9 cellular contexts compared by ENCODE assay signal in genomic region chr22:17866621-17867020, GRCh38.
"Had no signal": no experiment of that assay in that cellular context is flagged by ENCODE, and none has a peak within 500 bp of the region (broad histone marks: within the 10 kb centered on the region; RNA-seq: fewer than 3 reads in every experiment).

No MANE protein-coding gene starts in this region.

- H3K27ac ChIP-seq: brain microvascular endothelial cell, foreskin keratinocyte, parathyroid adenoma had no signal

- DNase-seq: activated CD4-positive, alpha-beta T cell treated with anti-CD3 and anti-CD28 coated beads, Interleukin-2, amount 50 U/mL, for 4 hours; activated CD4-positive, CD25-positive, alpha-beta regulatory T cell treated with anti-CD3 and anti-CD28 coated beads, Interleukin-2, amount 50 U/mL, for 72 hours; activated naive CD4-positive, alpha-beta T cell treated with anti-CD3 and anti-CD28 coated beads, Interleukin-2, amount 50 U/mL, for 16 hours; activated T-cell treated with anti-CD3 and anti-CD28 coated beads, Interleukin-2, amount 50 U/mL, for 1 hour; brain microvascular endothelial cell; foreskin keratinocyte; mesendoderm had no signal

- H3K79me2 ChIP-seq: parathyroid adenoma had no signal

- H3K4me3 ChIP-seq: smooth muscle cell had no signal

- H2AFZ ChIP-seq: parathyroid adenoma had no signal

- ATAC-seq: foreskin keratinocyte had no signal

- H3K4me2 ChIP-seq: smooth muscle cell had no signal

- H3K4me1 ChIP-seq: foreskin keratinocyte, parathyroid adenoma had no signal

- H3K27me3 ChIP-seq: brain microvascular endothelial cell, foreskin keratinocyte had no signal

- H3K9ac ChIP-seq: parathyroid adenoma had no signal
